In genomic region chr6:55674672-55675071, GRCh38 we compare ENCODE assay signal across 18 cellular contexts.
DNase-seq lines count a peak whose midpoint lies in the region; ATAC-seq, FAIRE-seq and TF ChIP-seq lines count a peak whose summit lies in the region.
"Had no signal": no experiment of that assay in that cellular context is flagged by ENCODE, and none has a peak within 500 bp of the region (broad histone marks: within the 10 kb centered on the region; RNA-seq: fewer than 3 reads in every experiment).

No MANE protein-coding gene starts in this region.

- CTCF ChIA-PET in K562 (lab: Yijun Ruan, JAX; ENCODE audit: low intra/inter-chr PET ratio), result no interaction called here

- ATAC-seq in K562 (no peak), GM18517 (IDR thresholded peaks at IDR 0.05; ENCODE audit: unreplicated experiment) (no peak)
- ATAC-seq: HCT116 had no signal

- FAIRE-seq in K562 (lab: Jason Lieb, UNC), result no peak

- H3K9ac ChIP-seq in K562 (ENCODE audit: insufficient read depth in 1 of 2, low read depth in 2 of 2, low read length in 2 of 2) (no peak overlapping the region), GM23248 (no peak overlapping the region)

- peaks cover 33% of the 10 kb centered on the region for H3K4me1 Mint-ChIP-seq in glutamatergic neuron (ENCODE audit: low read depth, unreplicated experiment)

- H3K27me3 ChIP-seq in K562 (ENCODE audit: control insufficient read depth in 2 of 2, insufficient read depth in 2 of 2, low read length in 2 of 2), result no peaks in the 10 kb centered on the region
- no peaks in the 10 kb centered on the region for H3K27me3 ChIP-seq in GM23248 (replicated peaks; ENCODE audit: insufficient read depth)

- in situ Hi-C loops in K562 (cut with MboI) (no loop called here), GM23248 (cut with MboI) (no loop called here)

- H3K4me1 ChIP-seq in K562 (replicated peaks in 1 of 2; ENCODE audit: control insufficient read depth in 2 of 2, insufficient read depth in 2 of 2, low read length in 2 of 2), result no peaks in the 10 kb centered on the region
- H3K4me1 ChIP-seq in GM23248 (ENCODE audit: insufficient read depth), result no peaks in the 10 kb centered on the region

- no peak overlapping the region for H3K4me3 ChIP-seq in K562
- no peak overlapping the region for H3K4me3 ChIP-seq in GM23248
- H3K4me3 ChIP-seq: PC-9 had no signal

- no peak for TF ChIP-seq RAD21 in K562 (CRISPR knock-in tag; conservative IDR thresholded peaks at IDR 0.05 in 1 of 2, IDR thresholded peaks at IDR 0.05 in 1 of 2)

- no peak overlapping the region for H3K4me2 ChIP-seq in K562 (ENCODE audit: insufficient read depth, low read length)
- H3K4me2 ChIP-seq in GM23248 (ENCODE audit: unreplicated experiment), result no peak overlapping the region
- H3K4me2 ChIP-seq: PC-9 had no signal

- no peaks in the 10 kb centered on the region for H3K9me3 ChIP-seq in K562 (replicated peaks; ENCODE audit: control insufficient read depth, insufficient read depth, low read depth, low read length)
- no peaks in the 10 kb centered on the region for H3K9me3 ChIP-seq in GM23248 (ENCODE audit: low read depth)

- no peaks in the 10 kb centered on the region for H3K36me3 Mint-ChIP-seq in glutamatergic neuron (ENCODE audit: unreplicated experiment)

- H4K20me1 ChIP-seq in K562 (replicated peaks; ENCODE audit: control insufficient read depth, insufficient read depth, low read length), result no peaks in the 10 kb centered on the region
- H4K20me1 ChIP-seq in GM23248 (ENCODE audit: insufficient read depth), result no peaks in the 10 kb centered on the region

- no peak for TF ChIP-seq POLR2A in K562 (conservative IDR thresholded peaks at IDR 0.05)

- intact Hi-C loops in K562 (cut with micrococcal nuclease), result no loop called here

- no peaks in the 10 kb centered on the region for H3K27me3 Mint-ChIP-seq in glutamatergic neuron (ENCODE audit: unreplicated experiment)

- peak overlapping the region; percentile 90 for H3K27ac Mint-ChIP-seq in glutamatergic neuron (ENCODE audit: unreplicated experiment)

- H3K36me3 ChIP-seq in K562 (ENCODE audit: control insufficient read depth, insufficient read depth, low read length) (no peaks in the 10 kb centered on the region), GM23248 (ENCODE audit: low read depth) (no peaks in the 10 kb centered on the region)

- H3K9me1 ChIP-seq in K562 (ENCODE audit: control insufficient read depth, insufficient read depth, low read length), result no peaks in the 10 kb centered on the region

- no peaks in the 10 kb centered on the region; the same call in 1 of the 2 replicates for H3K9me2 ChIP-seq in GM23248 (ENCODE audit: insufficient read depth)

- H3K79me2 ChIP-seq in K562 (ENCODE audit: control insufficient read depth, insufficient read depth, low read length) (no peaks in the 10 kb centered on the region), GM23248 (ENCODE audit: insufficient read depth) (no peaks in the 10 kb centered on the region)

- H2AFZ ChIP-seq in K562 (ENCODE audit: low read depth, low read length) (no peak overlapping the region), GM23248 (no peak overlapping the region)
- H2AFZ ChIP-seq: PC-9 had no signal

- DNase-seq in DMS 273 (lab: John Stamatoyannopoulos, UW; ENCODE audit: unreplicated experiment) (peak; percentile 55), DMS 273 treated with DMSO at 0.1 percent for 48 hours (lab: John Stamatoyannopoulos, UW) (no peak), K562 (ENCODE audit: extremely low read depth in 1 of 4, low spot score in 3 of 4) (no peak), glutamatergic neuron (no peak), GM23248 (no peak), anterior cingulate cortex (lab: John Stamatoyannopoulos, UW) (no peak)
- DNase-seq: Karpas-422; NCI-H1105; NCI-H146; NCI-H524 treated with DMSO at 0.1 percent for 48 hours; NCI-H82; NK-92 treated with Interleukin-12 subunit alpha and Interleukin-12 subunit beta, amount 100 ng/mL, for 24 hours; PC-9; RPMI8226; SHP77 had no signal

- H3K27ac ChIP-seq in K562 (ENCODE audit: extremely low read depth, low read depth, low read length) (no peak overlapping the region), GM23248 (no peak overlapping the region)
- H3K27ac ChIP-seq: 22Rv1, PC-9 had no signal

- 0% methylated on average over 1 of the region's 1 CpG for WGBS in K562 (ENCODE audit: insufficient coverage, low coverage, missing lambda C conversion rate)
- WGBS in GM23248 (ENCODE audit: low coverage in 1 of 2, low lambda C conversion rate in 2 of 2, missing lambda C conversion rate in 2 of 2), 2 experiments, result 3 to 8% methylated on average over 1 of the region's 1 CpG

- POLR2A ChIA-PET in K562 (lab: Yijun Ruan, JAX), result no interaction called here

- no peaks in the 10 kb centered on the region for H3F3A ChIP-seq in GM23248 (ENCODE audit: insufficient read depth)

- TF ChIP-seq CTCF in K562 (IDR thresholded peaks at IDR 0.05 in 2 of 3, conservative IDR thresholded peaks at IDR 0.05 in 1 of 3; ENCODE audit: insufficient read depth in 2 of 3, low read depth in 1 of 3, low read length in 3 of 3), result no peak
- TF ChIP-seq CTCF in glutamatergic neuron (IDR thresholded peaks at IDR 0.05; ENCODE audit: partially characterized antibody, unreplicated experiment), result no peak

- no peaks in the 10 kb centered on the region for H3K9me3 Mint-ChIP-seq in glutamatergic neuron (ENCODE audit: unreplicated experiment)

- no TSS peak for BruUV-seq in K562 (replicated peaks; lab: Mats Ljungman, UMichigan)

- H3K4me3 Mint-ChIP-seq in glutamatergic neuron (ENCODE audit: unreplicated experiment), result peak overlapping the region; percentile 13

- no peak for TF ChIP-seq EP300 in K562 (IDR thresholded peaks at IDR 0.05; ENCODE audit: low read length)

TF ChIP-seq in K562, 482 proteins besides CTCF, POLR2A, EP300 and RAD21:
- TF ChIP-seq ZNF316 (IDR thresholded peaks at IDR 0.05) (peak; percentile 60; the same call in 1 of the 2 replicates), MAFF (IDR thresholded peaks at IDR 0.05; ENCODE audit: low read length) (peak; percentile 28), C11orf30 (IDR thresholded peaks at IDR 0.05; ENCODE audit: low read depth) (0 out of 2 replicates have a peak, but pooled peaks have one; percentile 4)
- TF ChIP-seq, protein P1, sequence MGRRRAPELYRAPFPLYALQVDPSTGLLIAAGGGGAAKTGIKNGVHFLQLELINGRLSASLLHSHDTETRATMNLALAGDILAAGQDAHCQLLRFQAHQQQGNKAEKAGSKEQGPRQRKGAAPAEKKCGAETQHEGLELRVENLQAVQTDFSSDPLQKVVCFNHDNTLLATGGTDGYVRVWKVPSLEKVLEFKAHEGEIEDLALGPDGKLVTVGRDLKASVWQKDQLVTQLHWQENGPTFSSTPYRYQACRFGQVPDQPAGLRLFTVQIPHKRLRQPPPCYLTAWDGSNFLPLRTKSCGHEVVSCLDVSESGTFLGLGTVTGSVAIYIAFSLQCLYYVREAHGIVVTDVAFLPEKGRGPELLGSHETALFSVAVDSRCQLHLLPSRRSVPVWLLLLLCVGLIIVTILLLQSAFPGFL (CRISPR knock-in tag; IDR thresholded peaks at IDR 0.05), result no peak
